14 cellular contexts compared by ENCODE assay signal in genomic region chr14:74563233-74563585, GRCh38. TPM values are rescaled to one million over a fixed set of nuclear protein-coding genes. Genes with fewer than 3 reads are reported as not detected.
DNase-seq lines count a peak whose midpoint lies in the region; ATAC-seq and TF ChIP-seq lines count a peak whose summit lies in the region.
"Had no signal": no experiment of that assay in that cellular context is flagged by ENCODE, and none has a peak within 500 bp of the region (broad histone marks: within the 10 kb centered on the region; RNA-seq: fewer than 3 reads in every experiment).

No MANE protein-coding gene starts in this region.

- H3K27me3 ChIP-seq in osteoblast (ENCODE audit: insufficient read depth, low read length): no peaks in the 10 kb centered on the region
- no peaks in the 10 kb centered on the region for H3K27me3 ChIP-seq in MM.1S (replicated peaks; ENCODE audit: insufficient read depth, low read length)

- no peaks in the 10 kb centered on the region for H3K9me3 ChIP-seq in osteoblast (ENCODE audit: low read depth, low read length)
- no peaks in the 10 kb centered on the region for H3K9me3 ChIP-seq in MM.1S (replicated peaks; ENCODE audit: insufficient read depth, low read length)

- peak overlapping the region; percentile 2 for H3K4me3 ChIP-seq in osteoblast (ENCODE audit: insufficient read depth, low read length)
- H3K4me3 ChIP-seq in MM.1S (ENCODE audit: low read length): no peak overlapping the region

- CTCF ChIA-PET in activated naive CD4-positive, alpha-beta T cell treated with anti-CD3 and anti-CD28 coated beads for 36 hours (lab: Charles Lee): interaction anchor here (0.6 to 0.7 kb wide), 2 partner anchors 46 to 446 kb away, joined by 3 read pairs; no protein-coding TSS in a partner anchor

- peaks cover 17% of the 10 kb centered on the region for H3K27me3 Mint-ChIP-seq in dendritic cell treated with granulocyte-macrophage colony-stimulating factor and Interleukin-4, amounts not matched to agents 40 ng/mL and 50 ng/mL, for 4 days
- H3K27me3 Mint-ChIP-seq in activated naive CD4-positive, alpha-beta T cell treated with anti-CD3 and anti-CD28 coated beads for 36 hours (ENCODE audit: low read depth): peaks cover under 1% of the 10 kb centered on the region
- H3K27me3 Mint-ChIP-seq in naive thymus-derived CD8-positive, alpha-beta T cell: peaks cover 0 to 9% (median 0%) of the 10 kb centered on the region in 5 donors

- H3K36me3 ChIP-seq in osteoblast (ENCODE audit: insufficient read depth, low read length): peaks cover 31% of the 10 kb centered on the region
- no peaks in the 10 kb centered on the region for H3K36me3 ChIP-seq in MM.1S (replicated peaks; ENCODE audit: insufficient read depth, low read length)

- intact Hi-C loops in dendritic cell treated with granulocyte-macrophage colony-stimulating factor and Interleukin-4, amounts not matched to agents 40 ng/mL and 50 ng/mL, for 4 days (cut with micrococcal nuclease): no loop called here
- intact Hi-C loops in activated naive CD4-positive, alpha-beta T cell treated with anti-CD3 and anti-CD28 coated beads for 36 hours (cut with micrococcal nuclease): no loop called here

- peaks cover 91% of the 10 kb centered on the region for H3K79me2 ChIP-seq in osteoblast (ENCODE audit: insufficient read depth, low read length)
- H3K79me2 ChIP-seq in MM.1S (ENCODE audit: low read length): no peaks in the 10 kb centered on the region

- H3K9me3 Mint-ChIP-seq in dendritic cell treated with granulocyte-macrophage colony-stimulating factor and Interleukin-4, amounts not matched to agents 40 ng/mL and 50 ng/mL, for 4 days: no peaks in the 10 kb centered on the region
- H3K9me3 Mint-ChIP-seq in activated naive CD4-positive, alpha-beta T cell treated with anti-CD3 and anti-CD28 coated beads for 36 hours: no peaks in the 10 kb centered on the region
- H3K9me3 Mint-ChIP-seq in naive thymus-derived CD8-positive, alpha-beta T cell: no peaks in the 10 kb centered on the region
- H3K9me3 Mint-ChIP-seq: T-helper 1 cell treated with Interleukin-12 subunit alpha and Interleukin-12 subunit beta and Interleukin-4 antibody, amounts not matched to agents 30 μg/mL and 1 μg/mL, for 36 hours had no signal

- ATAC-seq in naive thymus-derived CD8-positive, alpha-beta T cell: no peak

- H3K9me2 ChIP-seq in MM.1S (replicated peaks; ENCODE audit: insufficient read depth, low read length): no peaks in the 10 kb centered on the region

- H2AFZ ChIP-seq in osteoblast (ENCODE audit: low read length): no peak overlapping the region
- no peak overlapping the region for H2AFZ ChIP-seq in MM.1S (ENCODE audit: low read length)

- H3K4me1 ChIP-seq in osteoblast (ENCODE audit: insufficient read depth, low read length) (peaks cover 54% of the 10 kb centered on the region), MM.1S (ENCODE audit: low read length) (no peaks in the 10 kb centered on the region)

- H3K27ac Mint-ChIP-seq in dendritic cell treated with granulocyte-macrophage colony-stimulating factor and Interleukin-4, amounts not matched to agents 40 ng/mL and 50 ng/mL, for 4 days: peak overlapping the region; percentile 49
- H3K27ac Mint-ChIP-seq in activated naive CD4-positive, alpha-beta T cell treated with anti-CD3 and anti-CD28 coated beads for 36 hours: no peak overlapping the region
- no peak overlapping the region for H3K27ac Mint-ChIP-seq in naive thymus-derived CD8-positive, alpha-beta T cell
- H3K27ac Mint-ChIP-seq: T-helper 1 cell treated with Interleukin-12 subunit alpha and Interleukin-12 subunit beta and Interleukin-4 antibody, amounts not matched to agents 30 μg/mL and 1 μg/mL, for 36 hours had no signal

- no peak for TF ChIP-seq CTCF in osteoblast (IDR thresholded peaks at IDR 0.05; ENCODE audit: extremely low read depth, low read depth, low read length)
- no peak for TF ChIP-seq CTCF in MM.1S (IDR thresholded peaks at IDR 0.05; ENCODE audit: low read length)

- peak overlapping the region; percentile 57 for H3K27ac ChIP-seq in osteoblast (ENCODE audit: low read depth, low read length)
- no peak overlapping the region for H3K27ac ChIP-seq in MM.1S (ENCODE audit: low read length)
- H3K27ac ChIP-seq: C4-2B had no signal

- no peak overlapping the region for H3K4me3 Mint-ChIP-seq in dendritic cell treated with granulocyte-macrophage colony-stimulating factor and Interleukin-4, amounts not matched to agents 40 ng/mL and 50 ng/mL, for 4 days
- no peak overlapping the region for H3K4me3 Mint-ChIP-seq in activated naive CD4-positive, alpha-beta T cell treated with anti-CD3 and anti-CD28 coated beads for 36 hours
- H3K4me3 Mint-ChIP-seq in naive thymus-derived CD8-positive, alpha-beta T cell: no peak overlapping the region
- H3K4me3 Mint-ChIP-seq: T-helper 1 cell treated with Interleukin-12 subunit alpha and Interleukin-12 subunit beta and Interleukin-4 antibody, amounts not matched to agents 30 μg/mL and 1 μg/mL, for 36 hours had no signal

- no peaks in the 10 kb centered on the region for H3F3A ChIP-seq in MM.1S (ENCODE audit: insufficient read depth, low read length)

- peaks cover 5% of the 10 kb centered on the region for H4K20me1 ChIP-seq in osteoblast (ENCODE audit: insufficient read depth, low read length)
- no peaks in the 10 kb centered on the region for H4K20me1 ChIP-seq in MM.1S (ENCODE audit: insufficient read depth, low read length)

- no peaks in the 10 kb centered on the region for H3K36me3 Mint-ChIP-seq in dendritic cell treated with granulocyte-macrophage colony-stimulating factor and Interleukin-4, amounts not matched to agents 40 ng/mL and 50 ng/mL, for 4 days (ENCODE audit: low read depth)
- no peaks in the 10 kb centered on the region for H3K36me3 Mint-ChIP-seq in activated naive CD4-positive, alpha-beta T cell treated with anti-CD3 and anti-CD28 coated beads for 36 hours (ENCODE audit: low read depth)
- no peaks in the 10 kb centered on the region for H3K36me3 Mint-ChIP-seq in naive thymus-derived CD8-positive, alpha-beta T cell

- POLR2A ChIA-PET in naive thymus-derived CD8-positive, alpha-beta T cell (lab: Charles Lee): no interaction called here

- peaks cover 16% of the 10 kb centered on the region for H3K4me1 Mint-ChIP-seq in dendritic cell treated with granulocyte-macrophage colony-stimulating factor and Interleukin-4, amounts not matched to agents 40 ng/mL and 50 ng/mL, for 4 days (ENCODE audit: low read depth)
- no peaks in the 10 kb centered on the region for H3K4me1 Mint-ChIP-seq in activated naive CD4-positive, alpha-beta T cell treated with anti-CD3 and anti-CD28 coated beads for 36 hours (ENCODE audit: low read depth)
- H3K4me1 Mint-ChIP-seq in naive thymus-derived CD8-positive, alpha-beta T cell: no peaks in the 10 kb centered on the region

- H3K4me2 ChIP-seq in osteoblast (ENCODE audit: insufficient read depth, low read length): peak overlapping the region; percentile 74
- no peak overlapping the region for H3K4me2 ChIP-seq in MM.1S (ENCODE audit: low read depth, low read length)

- DNase-seq in DMS79 treated with DMSO at 0.1 percent for 48 hours (lab: John Stamatoyannopoulos, UW): peak; percentile 60
- DNase-seq in NCI-H345 (lab: John Stamatoyannopoulos, UW): peak; percentile 28
- DNase-seq in osteoblast (ENCODE audit: insufficient read length, low spot score, missing footprints): peak; percentile 63
- DNase-seq in activated naive CD4-positive, alpha-beta T cell treated with anti-CD3 and anti-CD28 coated beads for 36 hours: no peak
- DNase-seq in MM.1S: no peak
- DNase-seq in naive thymus-derived CD8-positive, alpha-beta T cell: no peak
- no peak for DNase-seq in germinal center (ENCODE audit: low spot score)
- DNase-seq: activated naive CD4-positive, alpha-beta T cell treated with anti-CD3 and anti-CD28 coated beads, Interleukin-2, amount 50 U/mL, for 16 hours; hypothalamus; midbrain; NCI-H2029 had no signal

- no peak overlapping the region for H3K9ac ChIP-seq in MM.1S (ENCODE audit: low read length)

RNA-seq across cellular contexts. Expression of gene LTBP2, which starts 48.8 kb away (rescaled TPM):
- total RNA-seq in osteoblast: 493 and 546 TPM in 2 replicates
- under 1 TPM; 0.32 to 0.55 TPM for total RNA-seq in activated naive CD4-positive, alpha-beta T cell treated with anti-CD3 and anti-CD28 coated beads for 36 hours
- total RNA-seq in naive thymus-derived CD8-positive, alpha-beta T cell: under 1 TPM; 0.55 to 0.60 TPM
- polyA plus RNA-seq in naive thymus-derived CD8-positive, alpha-beta T cell: under 1 TPM; 0.06 to 0.65 (median 0.47) TPM

Comparison
In these comparisons a context has a peak if more than half of its experiments do, and no peak if none do; other contexts are left out.
1. DNase-seq: peak in DMS79 treated with DMSO at 0.1 percent for 48 hours (single experiment), NCI-H345 (single experiment) and osteoblast (single experiment); none in activated naive CD4-positive, alpha-beta T cell treated with anti-CD3 and anti-CD28 coated beads for 36 hours (single experiment), MM.1S (single experiment), naive thymus-derived CD8-positive, alpha-beta T cell (0 of 10) and germinal center (single experiment).
2. RNA of gene LTBP2, which starts 48.8 kb away (total RNA-seq): 493 to 546 TPM in osteoblast; 0.55 to 0.60 TPM in naive thymus-derived CD8-positive, alpha-beta T cell and 0.32 to 0.55 TPM in activated naive CD4-positive, alpha-beta T cell treated with anti-CD3 and anti-CD28 coated beads for 36 hours; every median in the first group is over 100 times any median in the second.